In genomic region chr17:57861737-57862409, GRCh38 we compare ENCODE assay signal across 8 cellular contexts. TPM values are rescaled to one million over a fixed set of nuclear protein-coding genes. Genes with fewer than 3 reads are reported as not detected.
DNase-seq lines count a peak whose midpoint lies in the region; ATAC-seq, FAIRE-seq and TF ChIP-seq lines count a peak whose summit lies in the region.

No MANE protein-coding gene starts in this region.

- no peaks in the 10 kb centered on the region for H3K9me2 ChIP-seq in neural cell (ENCODE audit: insufficient read depth, low read length)

- H3K9me3 Mint-ChIP-seq in Calu3 (ENCODE audit: low read depth, unreplicated experiment) = no peaks in the 10 kb centered on the region

- no peaks in the 10 kb centered on the region for H4K20me1 ChIP-seq in neural cell (ENCODE audit: insufficient read depth)

- TF ChIP-seq EP300 in neural cell (conservative IDR thresholded peaks at IDR 0.05; ENCODE audit: poor library complexity, severe bottlenecking) = no peak

- TF ChIP-seq CTCF in Calu3 (IDR thresholded peaks at IDR 0.05; ENCODE audit: unreplicated experiment) = no peak
- no peak for TF ChIP-seq CTCF in fibroblast of villous mesenchyme (IDR thresholded peaks at IDR 0.05; ENCODE audit: insufficient read depth, low read depth, low read length)
- TF ChIP-seq CTCF in neural cell (IDR thresholded peaks at IDR 0.05; ENCODE audit: poor library complexity, severe bottlenecking) = no peak

- peak overlapping the region; percentile 18 for H3K9ac ChIP-seq in neural cell (ENCODE audit: low read length)

- FAIRE-seq in RCC 7860 (lab: Jason Lieb, UNC) = peak; percentile 22

- no peaks in the 10 kb centered on the region for H3F3A ChIP-seq in neural cell (ENCODE audit: insufficient read depth, low read length, poor library complexity, severe bottlenecking)

- intact Hi-C loops in Calu3 (cut with micrococcal nuclease; ENCODE audit: unreplicated experiment) = no loop called here

- H3K4me3 ChIP-seq in fibroblast of villous mesenchyme (ENCODE audit: low read depth, low read length) (peak overlapping the region; percentile 46), neural cell (ENCODE audit: low read length) (peak overlapping the region; percentile 52)

- H3K79me2 ChIP-seq in neural cell (replicated peaks; ENCODE audit: insufficient read depth, low read length) = no peaks in the 10 kb centered on the region

- H3K27me3 Mint-ChIP-seq in Calu3 (ENCODE audit: unreplicated experiment) = no peaks in the 10 kb centered on the region

- no peak overlapping the region for H3K27ac ChIP-seq in neural cell (ENCODE audit: low read length)

- DNase-seq in Calu3 (peak; percentile 41), RCC 7860 (ENCODE audit: low spot score) (peak; percentile 73), fibroblast of villous mesenchyme (ENCODE audit: low read depth) (peak; percentile 64), NCI-H524 treated with DMSO at 0.1 percent for 48 hours (lab: John Stamatoyannopoulos, UW) (no peak), midbrain (lab: John Stamatoyannopoulos, UW) (no peak)

- H3K36me3 Mint-ChIP-seq in Calu3 (ENCODE audit: insufficient read depth, unreplicated experiment) = peaks cover 37% of the 10 kb centered on the region

- peaks cover 22% of the 10 kb centered on the region for H3K27me3 ChIP-seq in neural cell (ENCODE audit: insufficient read depth, low read depth, low read length)

- no peak overlapping the region for H3K4me2 ChIP-seq in neural cell (ENCODE audit: low read length)

- H2AFZ ChIP-seq in neural cell (ENCODE audit: low read depth, low read length) = no peak overlapping the region

- H3K4me3 Mint-ChIP-seq in Calu3 (ENCODE audit: low read depth, unreplicated experiment) = peak overlapping the region; percentile 73

- no peaks in the 10 kb centered on the region for H3K36me3 ChIP-seq in neural cell (ENCODE audit: insufficient read depth, low read length)

- H3K9me3 ChIP-seq in neural cell (ENCODE audit: low read length) = no peaks in the 10 kb centered on the region

- no peak for TF ChIP-seq RAD21 in neural cell (conservative IDR thresholded peaks at IDR 0.05)

- no TSS peak for BruUV-seq in Calu3 (replicated peaks; lab: Mats Ljungman, UMichigan)

- ATAC-seq in HG03342 (IDR thresholded peaks at IDR 0.05; ENCODE audit: unreplicated experiment) (no peak), GM21825 (IDR thresholded peaks at IDR 0.05; ENCODE audit: unreplicated experiment) (no peak)

- H3K27ac Mint-ChIP-seq in Calu3 (ENCODE audit: unreplicated experiment) = no peak overlapping the region

- H3K4me1 Mint-ChIP-seq in Calu3 (ENCODE audit: low read depth, unreplicated experiment) = no peaks in the 10 kb centered on the region

- CTCF ChIA-PET in Calu3 (lab: Charles Lee) = interaction anchor here (1.2 to 3.1 kb wide), 5 partner anchors 13 to 251 kb away, joined by 3 to 17 read pairs (median 4); no protein-coding TSS in a partner anchor

TF ChIP-seq in neural cell, 6 proteins besides CTCF, POLR2A, EP300 and RAD21:
- TF ChIP-seq POLR2AphosphoS5 (IDR thresholded peaks at IDR 0.05) (no peak), EZH2 (IDR thresholded peaks at IDR 0.05; ENCODE audit: borderline replicate concordance, insufficient read depth, low read length, poor library complexity, severe bottlenecking) (no peak), SMC3 (conservative IDR thresholded peaks at IDR 0.05; ENCODE audit: poor library complexity) (no peak), TAF1 (IDR thresholded peaks at IDR 0.05; ENCODE audit: low read depth) (no peak), REST (IDR thresholded peaks at IDR 0.05; ENCODE audit: borderline replicate concordance) (no peak), MXI1 (conservative IDR thresholded peaks at IDR 0.05; ENCODE audit: poor library complexity, severe bottlenecking) (no peak)

RNA-seq across cellular contexts. Expression of gene MRPS23, which starts 12.0 kb away (rescaled TPM):
- total RNA-seq in Calu3 (2022) (38.1 and 49.0 TPM in 2 replicates), fibroblast of villous mesenchyme (18.7 and 22.0 TPM in 2 replicates)
- polyA plus RNA-seq in neural cell = 80.5 and 88.1 TPM in 2 replicates
- 21.2 TPM in 2 replicates for polyA minus RNA-seq in neural cell

Comparison
In these comparisons a context has a peak if more than half of its experiments do, and no peak if none do; other contexts are left out.
1. DNase-seq: peak in Calu3 (single experiment), RCC 7860 (single experiment) and fibroblast of villous mesenchyme (single experiment); none in NCI-H524 treated with DMSO at 0.1 percent for 48 hours (single experiment) and midbrain (single experiment).